In the genomic region with DNA sequence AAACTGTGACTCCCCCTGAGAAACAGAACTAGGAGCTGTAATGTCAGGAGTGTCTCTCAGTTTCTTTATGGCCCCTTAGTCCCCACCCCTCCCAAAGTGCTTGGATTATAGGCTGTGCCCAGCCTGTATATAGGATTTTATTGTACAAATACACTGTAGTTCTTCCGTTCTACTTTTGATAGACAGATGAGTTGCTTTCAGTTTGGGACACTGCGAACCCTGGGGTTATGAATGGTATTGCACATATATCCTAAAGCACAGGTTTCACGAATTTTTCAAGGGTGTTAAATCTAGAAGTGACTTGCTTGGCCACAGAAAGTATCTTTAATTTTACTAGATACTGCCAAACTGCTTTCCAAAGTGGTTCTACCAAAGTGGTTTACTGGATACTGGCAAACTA, we compare ENCODE assay signal across 7 cellular contexts.
"Had no signal": no experiment of that assay in that cellular context is flagged by ENCODE, and none has a peak within 500 bp of the region (broad histone marks: within the 10 kb centered on the region; RNA-seq: fewer than 3 reads in every experiment).

No MANE protein-coding gene starts in this region.

- H3K4me3 ChIP-seq: GM23338 had no signal

- DNase-seq: H9, HCEC 1CT, IMR-90, KBM-7 had no signal

- H2AFZ ChIP-seq: GM23338 had no signal

- H3K4me2 ChIP-seq: GM23338 had no signal

- ATAC-seq: GM23338 had no signal

- FAIRE-seq: H1, H54 had no signal
